In genomic region chr2:100257939-100258338, GRCh38 we compare ENCODE assay signal across 1 cellular context.
TF ChIP-seq lines count a peak whose summit lies in the region.

No MANE protein-coding gene starts in this region.

TF ChIP-seq in IMR-90, 13 proteins besides CTCF, POLR2A, EP300 and RAD21:
- no peak for TF ChIP-seq MAZ (IDR thresholded peaks at IDR 0.05; ENCODE audit: borderline replicate concordance, low read depth, low read length)
- 0 out of 2 replicates have a peak, but pooled peaks have one; percentile 15 for TF ChIP-seq FOS (IDR thresholded peaks at IDR 0.05; ENCODE audit: low read depth, low read length)
- TF ChIP-seq CHD1 (IDR thresholded peaks at IDR 0.05; ENCODE audit: low read depth, low read length) = no peak
